Comparison of ENCODE assay signal across 8 cellular contexts in genomic region chr1:235159930-235160329, GRCh38. TPM values are rescaled to one million over a fixed set of nuclear protein-coding genes. Genes with fewer than 3 reads are reported as not detected.
A peak's percentile ranks its signal among the peaks of the same experiment; 100 is the strongest.
DNase-seq lines count a peak whose midpoint lies in the region; ATAC-seq and TF ChIP-seq lines count a peak whose summit lies in the region.
"Not testable (repeated sequence)": the region's sequence is repeated elsewhere in the genome, so short reads cannot be mapped to it uniquely, and the experiment has no call there.

No MANE protein-coding gene starts in this region.

- H3K4me1 ChIP-seq in CD8-positive, alpha-beta T cell (ENCODE audit: insufficient read depth, low read length): peaks cover 40% of the 10 kb centered on the region
- not testable (repeated sequence) for H3K4me1 ChIP-seq in neural progenitor cell
- H3K4me1 ChIP-seq in thyroid gland: peaks cover 13 to 17% of the 10 kb centered on the region in 2 donors

- not testable (repeated sequence) for H3K27me3 ChIP-seq in CD8-positive, alpha-beta T cell (ENCODE audit: insufficient read depth, low read length); neural progenitor cell; thyroid gland

- H3K79me2 ChIP-seq in neural progenitor cell (ENCODE audit: low read depth): peaks cover 47% of the 10 kb centered on the region

- H3K9ac ChIP-seq in SK-N-MC (ENCODE audit: insufficient read length): peak overlapping the region; percentile 95
- H3K9ac ChIP-seq in neural progenitor cell: not testable (repeated sequence)

- peaks cover 23% of the 10 kb centered on the region for H3K36me3 Mint-ChIP-seq in CD8-positive, alpha-beta T cell
- H3K36me3 Mint-ChIP-seq in activated naive CD4-positive, alpha-beta T cell treated with anti-CD3 and anti-CD28 coated beads, Interleukin-2, amount 50 U/mL, for 72 hours: peaks cover 18 to 23% of the 10 kb centered on the region in 2 donors
- peaks cover 12% of the 10 kb centered on the region for H3K36me3 Mint-ChIP-seq in effector memory CD8-positive, alpha-beta T cell (ENCODE audit: insufficient read depth)
- not testable (repeated sequence) for H3K36me3 Mint-ChIP-seq in immature natural killer cell, neural progenitor cell

- H4K20me1 ChIP-seq in neural progenitor cell (ENCODE audit: low read depth): not testable (repeated sequence)

- not testable (repeated sequence) for TF ChIP-seq CTCF in CD8-positive, alpha-beta T cell (IDR thresholded peaks at IDR 0.05); neural progenitor cell (IDR thresholded peaks at IDR 0.05); thyroid gland (IDR thresholded peaks at IDR 0.05)

- H3K4me2 ChIP-seq in neural progenitor cell: peak overlapping the region; percentile 89

- WGBS in thyroid gland, 2 donors: 86% methylated on average over 9 of the region's 9 CpGs

- H3K27me3 Mint-ChIP-seq in CD8-positive, alpha-beta T cell (ENCODE audit: low read depth); effector memory CD8-positive, alpha-beta T cell; neural progenitor cell (ENCODE audit: insufficient read depth, low read depth): not testable (repeated sequence)
- peaks cover 5 to 12% (median 8%) of the 10 kb centered on the region in 3 donors for H3K27me3 Mint-ChIP-seq in immature natural killer cell (ENCODE audit: low read depth in 3 of 3)

- H3F3A ChIP-seq in neural progenitor cell (ENCODE audit: low read depth): peaks cover 14% of the 10 kb centered on the region

- peaks cover 19% of the 10 kb centered on the region for H3K4me1 Mint-ChIP-seq in CD8-positive, alpha-beta T cell (ENCODE audit: low read depth)
- not testable (repeated sequence) for H3K4me1 Mint-ChIP-seq in effector memory CD8-positive, alpha-beta T cell (ENCODE audit: low read depth in 2 of 2)
- peaks cover 28 to 30% of the 10 kb centered on the region in 2 donors for H3K4me1 Mint-ChIP-seq in immature natural killer cell
- peaks cover 12% of the 10 kb centered on the region for H3K4me1 Mint-ChIP-seq in neural progenitor cell

- POLR2A ChIA-PET in CD8-positive, alpha-beta T cell (lab: Charles Lee): interaction anchor here (0.6 to 1.3 kb wide), 4 partner anchors 14 to 153 kb away, joined by 3 to 4 read pairs (median 4); partner anchors contain the start of gene TOMM20

- CTCF ChIA-PET in CD8-positive, alpha-beta T cell (lab: Charles Lee): interaction anchor here (1.1 to 1.3 kb wide), 2 partner anchors 37 to 352 kb away, joined by 3 to 4 read pairs; no protein-coding TSS in a partner anchor

- peak overlapping the region; percentile 99 for H3K4me3 Mint-ChIP-seq in CD8-positive, alpha-beta T cell
- peak overlapping the region in 1 of 2 donors; percentile 96 for H3K4me3 Mint-ChIP-seq in effector memory CD8-positive, alpha-beta T cell
- H3K4me3 Mint-ChIP-seq in immature natural killer cell: peak overlapping the region; percentile 94 to 100 (median 97)
- H3K4me3 Mint-ChIP-seq in neural progenitor cell: peak overlapping the region; percentile 98

- TF ChIP-seq POLR2A in thyroid gland (IDR thresholded peaks at IDR 0.05): not testable (repeated sequence)

- ATAC-seq in CD8-positive, alpha-beta T cell; activated naive CD4-positive, alpha-beta T cell treated with anti-CD3 and anti-CD28 coated beads, Interleukin-2, amount 50 U/mL, for 72 hours; effector memory CD8-positive, alpha-beta T cell (replicated peaks): not testable (repeated sequence)

- not testable (repeated sequence) for H3K9me3 Mint-ChIP-seq in CD8-positive, alpha-beta T cell; activated naive CD4-positive, alpha-beta T cell treated with anti-CD3 and anti-CD28 coated beads, Interleukin-2, amount 50 U/mL, for 72 hours; effector memory CD8-positive, alpha-beta T cell; immature natural killer cell; neural progenitor cell

- intact Hi-C loops in CD8-positive, alpha-beta T cell (cut with DNase I, micrococcal nuclease): loop anchor here (1.0 to 10.0 kb wide), 4 partner anchors 31 to 165 kb away; partner anchors contain the start of genes ARID4B (in 1 of the 2) and GGPS1 (in 1 of the 2)
- intact Hi-C loops in thyroid gland (cut with DNase I): not testable (repeated sequence)

- peak overlapping the region; percentile 89 for H3K4me3 ChIP-seq in CD8-positive, alpha-beta T cell (ENCODE audit: low read depth, low read length)
- peak overlapping the region; percentile 96 for H3K4me3 ChIP-seq in Jurkat, Clone E6-1 (ENCODE audit: low read length)
- peak overlapping the region; percentile 98 for H3K4me3 ChIP-seq in SK-N-MC
- peak overlapping the region; percentile 89 for H3K4me3 ChIP-seq in neural progenitor cell
- H3K4me3 ChIP-seq in thyroid gland (replicated peaks in 1 of 3): peak overlapping the region in 1 of 3 donors; percentile 53

- peak overlapping the region; percentile 52 for H3K27ac Mint-ChIP-seq in CD8-positive, alpha-beta T cell
- peak overlapping the region; percentile 68 to 98 for H3K27ac Mint-ChIP-seq in activated naive CD4-positive, alpha-beta T cell treated with anti-CD3 and anti-CD28 coated beads, Interleukin-2, amount 50 U/mL, for 72 hours
- peak overlapping the region; percentile 97 to 98 for H3K27ac Mint-ChIP-seq in effector memory CD8-positive, alpha-beta T cell
- H3K27ac Mint-ChIP-seq in immature natural killer cell: peak overlapping the region; percentile 92 to 99 (median 96)
- not testable (repeated sequence) for H3K27ac Mint-ChIP-seq in neural progenitor cell

- not testable (repeated sequence) for H2AFZ ChIP-seq in neural progenitor cell (replicated peaks)

- DNase-seq in CD8-positive, alpha-beta T cell; Jurkat, Clone E6-1 (ENCODE audit: low read depth, low spot score); SK-N-MC (ENCODE audit: low read depth, low spot score); activated naive CD4-positive, alpha-beta T cell treated with anti-CD3 and anti-CD28 coated beads, Interleukin-2, amount 50 U/mL, for 72 hours (ENCODE audit: low spot score in 2 of 2); effector memory CD8-positive, alpha-beta T cell; immature natural killer cell; neural progenitor cell (ENCODE audit: low spot score); thyroid gland: not testable (repeated sequence)

- H3K9me3 ChIP-seq in CD8-positive, alpha-beta T cell (ENCODE audit: low read length); SK-N-MC (ENCODE audit: low read depth, low read length); neural progenitor cell (ENCODE audit: low read depth); thyroid gland: not testable (repeated sequence)

- H3K27ac ChIP-seq in CD8-positive, alpha-beta T cell (ENCODE audit: low read depth, low read length): peak overlapping the region; percentile 93
- H3K27ac ChIP-seq in SK-N-MC, neural progenitor cell: not testable (repeated sequence)
- peak overlapping the region in 2 of 3 donors; percentile 82 to 83 for H3K27ac ChIP-seq in thyroid gland

- peaks cover 17% of the 10 kb centered on the region for H3K36me3 ChIP-seq in CD8-positive, alpha-beta T cell (ENCODE audit: insufficient read depth, low read length)
- H3K36me3 ChIP-seq in SK-N-MC (ENCODE audit: insufficient read depth, low read length): peaks cover 43% of the 10 kb centered on the region
- not testable (repeated sequence) for H3K36me3 ChIP-seq in neural progenitor cell
- peaks cover 8 to 14% of the 10 kb centered on the region in 2 donors for H3K36me3 ChIP-seq in thyroid gland

RNA-seq across cellular contexts. Expression of gene RBM34, which starts 1.1 kb away (rescaled TPM):
- total RNA-seq in CD8-positive, alpha-beta T cell: 100 to 1,000 TPM; 243 to 267 TPM
- 145 TPM for polyA plus RNA-seq in Jurkat, Clone E6-1 (2012; ENCODE audit: insufficient read depth, insufficient read length)
- total RNA-seq in activated naive CD4-positive, alpha-beta T cell treated with anti-CD3 and anti-CD28 coated beads, Interleukin-2, amount 50 U/mL, for 72 hours: 100 to 1,000 TPM; 132 to 142 TPM
- polyA plus RNA-seq in immature natural killer cell: 10 to 100 TPM; 42.2 to 72.6 (median 57.7) TPM
- total RNA-seq in neural progenitor cell (ENCODE audit: low replicate concordance) (90.4 and 107 TPM in 2 replicates), thyroid gland (10 to 100 TPM; 25.4 to 67.9 (median 53.1) TPM)

RNA-seq across cellular contexts. Expression of gene TOMM20, which starts 31.3 kb away (rescaled TPM):
- 100 to 1,000 TPM; 165 to 166 TPM for total RNA-seq in CD8-positive, alpha-beta T cell
- 152 TPM for polyA plus RNA-seq in Jurkat, Clone E6-1 (2012; ENCODE audit: insufficient read depth, insufficient read length)
- total RNA-seq in activated naive CD4-positive, alpha-beta T cell treated with anti-CD3 and anti-CD28 coated beads, Interleukin-2, amount 50 U/mL, for 72 hours: 100 to 1,000 TPM; 144 to 147 TPM
- polyA plus RNA-seq in immature natural killer cell: 10 to 100 TPM; 23.6 to 32.4 (median 29.4) TPM
- 154 and 212 TPM in 2 replicates for total RNA-seq in neural progenitor cell (ENCODE audit: low replicate concordance)
- 100 to 1,000 TPM; 117 to 204 (median 157) TPM for total RNA-seq in thyroid gland
